Comparison of ENCODE assay signal across 1 cellular context in genomic region chr16:105521-105920, GRCh38.
TF ChIP-seq lines count a peak whose summit lies in the region.

No MANE protein-coding gene starts in this region.

TF ChIP-seq in H1, 55 proteins besides CTCF, POLR2A, EP300 and RAD21:
- TF ChIP-seq EZH2 (IDR thresholded peaks at IDR 0.05; ENCODE audit: low read depth, low read length, severe bottlenecking) (no peak), KDM5A (IDR thresholded peaks at IDR 0.05; ENCODE audit: low read length) (no peak), PHF8 (conservative IDR thresholded peaks at IDR 0.05; ENCODE audit: low read depth, low read length) (no peak), EGR1 (IDR thresholded peaks at IDR 0.05; ENCODE audit: borderline replicate concordance, low read depth, low read length) (no peak), MAX (IDR thresholded peaks at IDR 0.05) (no peak), SRF (IDR thresholded peaks at IDR 0.05; ENCODE audit: low read depth, low read length) (no peak), GTF2F1 (IDR thresholded peaks at IDR 0.05; ENCODE audit: borderline replicate concordance, low read depth, low read length) (no peak), BACH1 (IDR thresholded peaks at IDR 0.05; ENCODE audit: low read length) (no peak)
TF ChIP-seq in H1: peak in this region for 0.
